ENCODE assay signal across 7 cellular contexts in the genomic region with DNA sequence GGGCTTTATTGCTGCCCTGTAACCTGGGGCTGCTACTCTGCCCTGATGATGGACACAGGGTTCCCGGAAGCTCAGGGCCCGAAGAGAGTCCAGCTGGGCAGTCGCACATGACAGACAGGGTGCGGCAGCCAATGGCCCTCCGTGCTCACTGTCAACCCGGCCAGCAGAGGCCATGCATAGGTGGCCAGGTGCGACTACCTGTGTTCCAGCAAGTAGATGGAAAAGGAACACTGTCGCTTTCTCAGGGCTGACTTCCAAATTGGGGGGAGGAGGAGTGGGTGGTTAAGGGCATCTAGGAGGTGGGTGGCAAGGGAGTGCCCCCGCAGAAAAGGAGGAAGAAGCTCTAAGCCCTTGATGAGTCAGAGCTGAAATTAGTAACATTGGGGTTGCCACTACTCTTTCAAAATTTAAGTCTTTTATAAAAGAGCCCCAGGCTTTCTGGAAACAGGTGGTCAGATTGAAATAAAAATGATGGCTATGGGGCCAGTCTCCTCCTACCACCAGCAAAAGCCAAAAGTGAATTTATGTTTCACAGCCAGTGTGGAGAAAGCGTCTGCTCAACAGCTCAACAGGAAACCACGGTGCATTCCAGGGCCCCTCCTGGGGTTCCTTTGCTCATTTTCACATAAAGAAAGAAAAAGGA. TPM values are rescaled to one million over a fixed set of nuclear protein-coding genes. Genes with fewer than 3 reads are reported as not detected.
DNase-seq lines count a peak whose midpoint lies in the region; ATAC-seq and TF ChIP-seq lines count a peak whose summit lies in the region.

No MANE protein-coding gene starts in this region.

- ATAC-seq in GM19025 (IDR thresholded peaks at IDR 0.05; ENCODE audit: low read depth, unreplicated experiment) (peak; percentile 27), HG03354 (IDR thresholded peaks at IDR 0.05; ENCODE audit: poor library complexity, severe bottlenecking, unreplicated experiment) (peak; percentile 32), gastrocnemius medialis (peak in 1 of 2 donors; percentile 26), GM18505 (IDR thresholded peaks at IDR 0.05; ENCODE audit: unreplicated experiment) (no peak)

- no peaks in the 10 kb centered on the region for H3K27me3 ChIP-seq in gastrocnemius medialis

- no peak overlapping the region for H3K4me3 ChIP-seq in cardiac fibroblast (replicated peaks in 1 of 2; ENCODE audit: low read depth in 2 of 2, low read length in 2 of 2)
- no peak overlapping the region for H3K4me3 ChIP-seq in gastrocnemius medialis

- H3K9me3 ChIP-seq in gastrocnemius medialis, result no peaks in the 10 kb centered on the region

- in situ Hi-C loops in gastrocnemius medialis (cut with MboI; ENCODE audit: low sequenced_read_pairs in 4 of 4), result no loop called here

- TF ChIP-seq POLR2A in gastrocnemius medialis (IDR thresholded peaks at IDR 0.05) (no peak), GM18505 (IDR thresholded peaks at IDR 0.05; ENCODE audit: borderline replicate concordance, extremely low read depth, insufficient read depth, insufficient read length) (no peak)

- peak overlapping the region in 3 of 4 donors; percentile 32 to 42 (median 34) for H3K27ac ChIP-seq in gastrocnemius medialis

- TF ChIP-seq CTCF in cardiac fibroblast (IDR thresholded peaks at IDR 0.05; ENCODE audit: low read depth, low read length) (no peak), gastrocnemius medialis (IDR thresholded peaks at IDR 0.05 in 4 of 5, conservative IDR thresholded peaks at IDR 0.05 in 1 of 5) (no peak)

- no peaks in the 10 kb centered on the region for H3K36me3 ChIP-seq in gastrocnemius medialis

- peaks cover 26 to 38% of the 10 kb centered on the region in 2 donors for H3K4me1 ChIP-seq in gastrocnemius medialis

- DNase-seq in cardiac fibroblast (ENCODE audit: low read depth in 2 of 2) (peak; percentile 75 to 79), gastrocnemius medialis (no peak), ureter (ENCODE audit: low spot score) (no peak), NCI-H2029 (lab: John Stamatoyannopoulos, UW) (no peak)

- intact Hi-C loops in gastrocnemius medialis (cut with DNase I; ENCODE audit: low total_unique reads), result loop anchor here (1.0 kb wide), 1 partner anchor 8 kb away; no protein-coding TSS in a partner anchor

RNA-seq across cellular contexts. Expression of gene RAMACL, which starts 2.3 kb away (rescaled TPM):
- 1 to 10 TPM in 1 of 4 donors, under 1 TPM in 3; 0.18 to 5.6 (median 0.58) TPM for total RNA-seq in gastrocnemius medialis
- total RNA-seq in ureter, result 7.8 TPM

RNA-seq across cellular contexts. Expression of gene RPS6KA2, which starts 38.2 kb away (rescaled TPM):
- total RNA-seq in gastrocnemius medialis (10 to 100 TPM; 18.7 to 35.7 (median 27.4) TPM), ureter (85.3 TPM)

Comparison
In these comparisons a context has a peak if more than half of its experiments do, and no peak if none do; other contexts are left out.
1. DNase-seq: peak in cardiac fibroblast (2 of 2); none in gastrocnemius medialis (0 of 2), ureter (single experiment) and NCI-H2029 (single experiment).